Comparison of ENCODE assay signal across 20 cellular contexts in the genomic region with DNA sequence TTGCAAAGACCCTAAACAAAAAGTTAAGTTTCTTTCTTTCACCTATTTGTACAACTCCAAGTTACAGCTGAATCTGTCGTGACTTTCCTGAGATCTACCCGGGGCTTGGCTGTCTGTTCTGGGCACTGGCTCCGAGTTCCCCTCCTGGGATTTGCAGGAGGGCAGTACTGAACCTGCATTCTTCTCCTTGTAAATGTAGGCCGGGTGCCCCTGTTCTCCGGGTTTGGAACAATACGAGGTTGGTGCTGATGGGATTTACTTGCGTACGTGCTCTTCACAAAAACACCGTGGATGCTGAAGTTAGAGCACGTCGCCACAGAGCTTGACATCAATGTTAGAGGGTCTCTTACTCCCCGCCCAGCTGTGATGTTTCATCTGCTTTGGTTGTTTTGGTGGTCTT. TPM values are rescaled to one million over a fixed set of nuclear protein-coding genes. Genes with fewer than 3 reads are reported as not detected.
DNase-seq lines count a peak whose midpoint lies in the region; ATAC-seq and TF ChIP-seq lines count a peak whose summit lies in the region.
"Had no signal": no experiment of that assay in that cellular context is flagged by ENCODE, and none has a peak within 500 bp of the region (broad histone marks: within the 10 kb centered on the region; RNA-seq: fewer than 3 reads in every experiment).

No MANE protein-coding gene starts in this region.

- no peaks in the 10 kb centered on the region for H3K9me3 Mint-ChIP-seq in T-helper 1 cell treated with Interleukin-12 subunit alpha and Interleukin-12 subunit beta and Interleukin-4 antibody, amounts not matched to agents 30 μg/mL and 1 μg/mL, for 36 hours
- no peaks in the 10 kb centered on the region for H3K9me3 Mint-ChIP-seq in nephron progenitor cell
- no peaks in the 10 kb centered on the region for H3K9me3 Mint-ChIP-seq in stimulated activated memory B cell treated with anti-CD40 and anti-IgM and Interleukin-4, amounts not matched to agents 10 μg/mL and 1 μg/mL and 100 μg/mL, for 72 hours
- H3K9me3 Mint-ChIP-seq: activated CD4-positive, alpha-beta T cell treated with anti-CD3 and anti-CD28 coated beads, Interleukin-2, amount 10 ng/mL, durations not matched to agents 24 days and 14 days had no signal

- DNase-seq in T-helper 1 cell (no peak), right atrium auricular region (ENCODE audit: low spot score) (peak; percentile 57), heart left ventricle (no peak), nephron progenitor cell (no peak), uterus (peak in 1 of 2 donors; percentile 13), putamen (ENCODE audit: low spot score) (no peak)
- DNase-seq: 8988T; activated CD4-positive, alpha-beta T cell treated with anti-CD3 and anti-CD28 coated beads, Interleukin-2, amount 10 ng/mL, durations not matched to agents 24 days and 14 days; DND-41; foreskin keratinocyte; NCI-H1436 treated with DMSO at 0.1 percent for 48 hours; NCI-H748 treated with DMSO at 0.1 percent for 48 hours; stimulated activated naive CD8-positive, alpha-beta T cell treated with anti-CD3 and anti-CD28 coated beads, Interleukin-15, Interleukin-2, amounts not matched to agents 100 U/mL and 50 U/mL, for 24 hours had no signal

- peaks cover 7% of the 10 kb centered on the region for H3K4me1 Mint-ChIP-seq in T-helper 1 cell treated with Interleukin-12 subunit alpha and Interleukin-12 subunit beta and Interleukin-4 antibody, amounts not matched to agents 30 μg/mL and 1 μg/mL, for 36 hours (ENCODE audit: low read depth)
- H3K4me1 Mint-ChIP-seq in nephron progenitor cell: peaks cover 51% of the 10 kb centered on the region
- peaks cover 7% of the 10 kb centered on the region for H3K4me1 Mint-ChIP-seq in stimulated activated memory B cell treated with anti-CD40 and anti-IgM and Interleukin-4, amounts not matched to agents 10 μg/mL and 1 μg/mL and 100 μg/mL, for 72 hours
- H3K4me1 Mint-ChIP-seq: activated CD4-positive, alpha-beta T cell treated with anti-CD3 and anti-CD28 coated beads, Interleukin-2, amount 10 ng/mL, durations not matched to agents 24 days and 14 days had no signal

- TF ChIP-seq POLR2A in heart left ventricle (IDR thresholded peaks at IDR 0.05): no peak
- TF ChIP-seq POLR2A in uterus (IDR thresholded peaks at IDR 0.05): no peak

- H3K27ac ChIP-seq in right atrium auricular region (no peak overlapping the region), heart left ventricle (no peak overlapping the region), uterus (peak overlapping the region; percentile 0 to 29)
- H3K27ac ChIP-seq: foreskin keratinocyte, KMS-11, SJSA1, thoracic aorta had no signal

- no peak for TF ChIP-seq CTCF in right atrium auricular region (IDR thresholded peaks at IDR 0.05)
- no peak for TF ChIP-seq CTCF in heart left ventricle (IDR thresholded peaks at IDR 0.05)
- TF ChIP-seq CTCF in nephron progenitor cell (IDR thresholded peaks at IDR 0.05): no peak
- no peak for TF ChIP-seq CTCF in uterus (IDR thresholded peaks at IDR 0.05)

- peaks cover 77% of the 10 kb centered on the region for H3K36me3 ChIP-seq in right atrium auricular region
- H3K36me3 ChIP-seq in heart left ventricle: peaks cover 0 to 77% (median 73%) of the 10 kb centered on the region in 9 donors
- H3K36me3 ChIP-seq in uterus: no peaks in the 10 kb centered on the region

- no peaks in the 10 kb centered on the region for H3K27me3 Mint-ChIP-seq in T-helper 1 cell treated with Interleukin-12 subunit alpha and Interleukin-12 subunit beta and Interleukin-4 antibody, amounts not matched to agents 30 μg/mL and 1 μg/mL, for 36 hours (ENCODE audit: low read depth)
- H3K27me3 Mint-ChIP-seq in nephron progenitor cell (ENCODE audit: low read depth, poor library complexity): no peaks in the 10 kb centered on the region
- no peaks in the 10 kb centered on the region for H3K27me3 Mint-ChIP-seq in stimulated activated memory B cell treated with anti-CD40 and anti-IgM and Interleukin-4, amounts not matched to agents 10 μg/mL and 1 μg/mL and 100 μg/mL, for 72 hours
- H3K27me3 Mint-ChIP-seq: activated CD4-positive, alpha-beta T cell treated with anti-CD3 and anti-CD28 coated beads, Interleukin-2, amount 10 ng/mL, durations not matched to agents 24 days and 14 days had no signal

- WGBS in heart left ventricle, 4 donors: 80 to 87% (median 84%) methylated on average over 12 of the region's 12 CpGs

- intact Hi-C loops in heart left ventricle (cut with DNase I) (loop anchor here in 1 of 10 donors (5.0 kb wide), 1 partner anchor 46 kb away; a partner anchor contains a TSS), uterus (cut with DNase I; ENCODE audit: low total_unique reads) (no loop called here)

- no peak overlapping the region for H3K4me3 ChIP-seq in right atrium auricular region
- H3K4me3 ChIP-seq in heart left ventricle: no peak overlapping the region
- no peak overlapping the region for H3K4me3 ChIP-seq in uterus
- H3K4me3 ChIP-seq: esophagus muscularis mucosa, lung, SJSA1, thoracic aorta had no signal

- no peak overlapping the region for H3K4me3 Mint-ChIP-seq in T-helper 1 cell treated with Interleukin-12 subunit alpha and Interleukin-12 subunit beta and Interleukin-4 antibody, amounts not matched to agents 30 μg/mL and 1 μg/mL, for 36 hours
- H3K4me3 Mint-ChIP-seq in nephron progenitor cell: no peak overlapping the region
- no peak overlapping the region for H3K4me3 Mint-ChIP-seq in stimulated activated memory B cell treated with anti-CD40 and anti-IgM and Interleukin-4, amounts not matched to agents 10 μg/mL and 1 μg/mL and 100 μg/mL, for 72 hours
- H3K4me3 Mint-ChIP-seq: activated CD4-positive, alpha-beta T cell treated with anti-CD3 and anti-CD28 coated beads, Interleukin-2, amount 10 ng/mL, durations not matched to agents 24 days and 14 days had no signal

- H3K36me3 Mint-ChIP-seq in T-helper 1 cell treated with Interleukin-12 subunit alpha and Interleukin-12 subunit beta and Interleukin-4 antibody, amounts not matched to agents 30 μg/mL and 1 μg/mL, for 36 hours (ENCODE audit: low read depth): peaks cover 44% of the 10 kb centered on the region
- H3K36me3 Mint-ChIP-seq in nephron progenitor cell (ENCODE audit: low read depth): peaks cover 57% of the 10 kb centered on the region
- H3K36me3 Mint-ChIP-seq in stimulated activated memory B cell treated with anti-CD40 and anti-IgM and Interleukin-4, amounts not matched to agents 10 μg/mL and 1 μg/mL and 100 μg/mL, for 72 hours: peaks cover 48% of the 10 kb centered on the region

- no peaks in the 10 kb centered on the region for H3K27me3 ChIP-seq in right atrium auricular region
- no peaks in the 10 kb centered on the region for H3K27me3 ChIP-seq in heart left ventricle
- no peaks in the 10 kb centered on the region for H3K27me3 ChIP-seq in uterus
- H3K27me3 ChIP-seq: esophagus muscularis mucosa, foreskin keratinocyte, SJSA1 had no signal

- no peak for ATAC-seq in heart left ventricle
- no peak for ATAC-seq in stimulated activated memory B cell treated with anti-CD40 and anti-IgM and Interleukin-4, amounts not matched to agents 10 μg/mL and 1 μg/mL and 100 μg/mL, for 72 hours
- ATAC-seq: foreskin keratinocyte; stimulated activated naive CD8-positive, alpha-beta T cell treated with anti-CD3 and anti-CD28 coated beads, Interleukin-15, Interleukin-2, amounts not matched to agents 100 U/mL and 50 U/mL, for 24 hours had no signal

- H3K9me3 ChIP-seq in right atrium auricular region (no peaks in the 10 kb centered on the region), heart left ventricle (no peaks in the 10 kb centered on the region), uterus (no peaks in the 10 kb centered on the region)
- H3K9me3 ChIP-seq: esophagus muscularis mucosa, SJSA1, thoracic aorta had no signal

- H3K4me1 ChIP-seq in right atrium auricular region (peaks cover 0 to 47% of the 10 kb centered on the region in 2 donors), heart left ventricle (peaks cover 4 to 67% (median 42%) of the 10 kb centered on the region in 12 donors), uterus (peaks cover 7 to 19% of the 10 kb centered on the region in 2 donors)
- H3K4me1 ChIP-seq: SJSA1 had no signal

- H3K27ac Mint-ChIP-seq in T-helper 1 cell treated with Interleukin-12 subunit alpha and Interleukin-12 subunit beta and Interleukin-4 antibody, amounts not matched to agents 30 μg/mL and 1 μg/mL, for 36 hours: peak overlapping the region; percentile 41
- H3K27ac Mint-ChIP-seq in nephron progenitor cell: peak overlapping the region; percentile 45
- H3K27ac Mint-ChIP-seq in stimulated activated memory B cell treated with anti-CD40 and anti-IgM and Interleukin-4, amounts not matched to agents 10 μg/mL and 1 μg/mL and 100 μg/mL, for 72 hours: no peak overlapping the region
- H3K27ac Mint-ChIP-seq: activated CD4-positive, alpha-beta T cell treated with anti-CD3 and anti-CD28 coated beads, Interleukin-2, amount 10 ng/mL, durations not matched to agents 24 days and 14 days had no signal

RNA-seq across cellular contexts. Expression of a gene that starts 48.1 kb away (rescaled TPM):
- total RNA-seq in right atrium auricular region: 1 to 10 TPM; 4.1 TPM
- total RNA-seq in heart left ventricle: 1 to 10 TPM; 2.2 to 8.8 (median 4.3) TPM
- polyA plus RNA-seq in heart left ventricle: 10 to 100 TPM in 1 of 2 donors, 1 to 10 TPM in 1; 3.3 to 12.9 TPM
- total RNA-seq in uterus: 10 to 100 TPM in 2 of 4 donors, 1 to 10 TPM in 2; 6.2 to 19.5 (median 11.9) TPM

Comparison
In these comparisons a context has a peak if more than half of its experiments do, and no peak if none do; other contexts are left out.
1. H3K27ac ChIP-seq: peak in uterus (2 of 2); none in right atrium auricular region (0 of 2) and heart left ventricle (0 of 12).